1 cellular context compared by ENCODE assay signal in genomic region chr20:8310618-8311017, GRCh38.
TF ChIP-seq lines count a peak whose summit lies in the region.

No MANE protein-coding gene starts in this region.

TF ChIP-seq in HEK293, 187 proteins besides CTCF, POLR2A, EP300 and RAD21 (continued from another document):
- TF ChIP-seq ZNF26 (tag by site-specific recombination; IDR thresholded peaks at IDR 0.05) (no peak), ZNF423 (tag by site-specific recombination; IDR thresholded peaks at IDR 0.05) (no peak), ZNF792 (tag by site-specific recombination; IDR thresholded peaks at IDR 0.05) (no peak), EGR2 (tag by site-specific recombination; IDR thresholded peaks at IDR 0.05; ENCODE audit: low read depth) (peak; percentile 55), ZNF146 (tag by site-specific recombination; IDR thresholded peaks at IDR 0.05) (peak; percentile 58), ZNF175 (tag by site-specific recombination; IDR thresholded peaks at IDR 0.05) (no peak), WT1 (tag by site-specific recombination; IDR thresholded peaks at IDR 0.05) (peak; percentile 84), KLF7 (tag by site-specific recombination; IDR thresholded peaks at IDR 0.05; ENCODE audit: borderline replicate concordance) (no peak), ZFHX2 (tag by site-specific recombination; conservative IDR thresholded peaks at IDR 0.05) (peak; percentile 59), ZNF488 (tag by site-specific recombination; IDR thresholded peaks at IDR 0.05) (no peak), ZNF155 (tag by site-specific recombination; IDR thresholded peaks at IDR 0.05) (no peak), ZNF785 (tag by site-specific recombination; IDR thresholded peaks at IDR 0.05) (no peak), MYNN (tag by site-specific recombination; IDR thresholded peaks at IDR 0.05; ENCODE audit: borderline replicate concordance) (no peak)
